8 cellular contexts compared by ENCODE assay signal in genomic region chr18:34222025-34222395, GRCh38. TPM values are rescaled to one million over a fixed set of nuclear protein-coding genes. Genes with fewer than 3 reads are reported as not detected.
DNase-seq lines count a peak whose midpoint lies in the region; ATAC-seq and TF ChIP-seq lines count a peak whose summit lies in the region.

No MANE protein-coding gene starts in this region.

- intact Hi-C loops in dorsolateral prefrontal cortex (cut with DNase I): loop anchor here (2.0 to 10.0 kb wide), 4 partner anchors 63 to 647 kb away; partner anchors contain the start of gene ASXL3 (in 2 of the 2)

- peak overlapping the region; percentile 48 to 88 (median 73) for H3K4me3 ChIP-seq in dorsolateral prefrontal cortex

- peak; percentile 24 for ATAC-seq in GM18498 (IDR thresholded peaks at IDR 0.05; ENCODE audit: unreplicated experiment)
- no peak for ATAC-seq in HG03097 (IDR thresholded peaks at IDR 0.05; ENCODE audit: low FRiP score, unreplicated experiment)
- no peak for ATAC-seq in T-cell (replicated peaks in 1 of 4)

- TF ChIP-seq CTCF in dorsolateral prefrontal cortex (IDR thresholded peaks at IDR 0.05 in 54 of 56, conservative IDR thresholded peaks at IDR 0.05 in 2 of 56; ENCODE audit: low read depth in 1 of 56, partially characterized antibody in 56 of 56) (no peak), neural crest cell (conservative IDR thresholded peaks at IDR 0.05) (no peak)

- POLR2A ChIA-PET in T-cell (lab: Charles Lee): interaction anchor here in 1 of 2 donors (0.7 kb wide), 1 partner anchor 16 kb away, joined by 3 read pairs; no protein-coding TSS in a partner anchor

- DNase-seq in NCI-H146 treated with DMSO at 0.1 percent for 48 hours (lab: John Stamatoyannopoulos, UW; ENCODE audit: unreplicated experiment) (peak; percentile 77), dorsolateral prefrontal cortex (peak; percentile 25 to 72 (median 58)), neural crest cell (ENCODE audit: low read depth, low spot score) (no peak), SW 1271 (lab: John Stamatoyannopoulos, UW) (no peak), T-cell (no peak)
- no peak for DNase-seq in stimulated activated naive CD4-positive, alpha-beta T cell (lab: John Stamatoyannopoulos, UW)

- peak overlapping the region in 58 of 59 donors; percentile 51 to 95 (median 87) for H3K27ac ChIP-seq in dorsolateral prefrontal cortex

- H3K27ac Mint-ChIP-seq in neural crest cell (ENCODE audit: unreplicated experiment) (no peak overlapping the region), T-cell (no peak overlapping the region)

- peaks cover 0 to 26% (median 0%) of the 10 kb centered on the region in 45 donors for H3K27me3 ChIP-seq in dorsolateral prefrontal cortex

- H3K36me3 Mint-ChIP-seq in neural crest cell (ENCODE audit: low read depth): no peaks in the 10 kb centered on the region
- H3K36me3 Mint-ChIP-seq in T-cell: no peaks in the 10 kb centered on the region

- no peaks in the 10 kb centered on the region for H3K9me3 Mint-ChIP-seq in neural crest cell
- H3K9me3 Mint-ChIP-seq in T-cell: peaks cover 0 to 5% (median 0%) of the 10 kb centered on the region in 3 donors

- CTCF ChIA-PET in T-cell (lab: Charles Lee): no interaction called here

- peak overlapping the region; percentile 84 for H3K4me3 Mint-ChIP-seq in neural crest cell
- H3K4me3 Mint-ChIP-seq in T-cell: no peak overlapping the region

- peaks cover 91% of the 10 kb centered on the region for H3K27me3 Mint-ChIP-seq in neural crest cell (ENCODE audit: low read depth)
- H3K27me3 Mint-ChIP-seq in T-cell: peaks cover 26 to 30% of the 10 kb centered on the region in 2 donors

- peaks cover 22% of the 10 kb centered on the region for H3K4me1 Mint-ChIP-seq in neural crest cell
- H3K4me1 Mint-ChIP-seq in T-cell: peaks cover 0 to 2% (median 0%) of the 10 kb centered on the region in 3 donors

RNA-seq across cellular contexts. Expression of gene NOL4, which starts 2.7 kb away (rescaled TPM):
- total RNA-seq in dorsolateral prefrontal cortex: 10 to 100 TPM; 16.4 to 90.6 (median 56.2) TPM
- total RNA-seq in neural crest cell: 0.14 and 0.63 TPM in 2 replicates
- not detected for total RNA-seq in T-cell

Comparison
In these comparisons a context has a peak if more than half of its experiments do, and no peak if none do; other contexts are left out.
1. DNase-seq: peak in NCI-H146 treated with DMSO at 0.1 percent for 48 hours (single experiment) and dorsolateral prefrontal cortex (10 of 10); none in neural crest cell (single experiment), SW 1271 (0 of 2), T-cell (0 of 34) and stimulated activated naive CD4-positive, alpha-beta T cell (0 of 6).
2. RNA of gene NOL4, which starts 2.7 kb away (total RNA-seq): 16.4 to 90.6 TPM in dorsolateral prefrontal cortex; 0.14 to 0.63 TPM in neural crest cell and not detected in T-cell; every median in the first group is over 10 times any median in the second.